Comparison of ENCODE assay signal across 20 cellular contexts in genomic region chr1:67451815-67452214, GRCh38. TPM values are rescaled to one million over a fixed set of nuclear protein-coding genes. Genes with fewer than 3 reads are reported as not detected.
A peak's percentile ranks its signal among the peaks of the same experiment; 100 is the strongest.
DNase-seq lines count a peak whose midpoint lies in the region; ATAC-seq and TF ChIP-seq lines count a peak whose summit lies in the region.
"Had no signal": no experiment of that assay in that cellular context is flagged by ENCODE, and none has a peak within 500 bp of the region (broad histone marks: within the 10 kb centered on the region; RNA-seq: fewer than 3 reads in every experiment).

No MANE protein-coding gene starts in this region.

- no peaks in the 10 kb centered on the region for H3K9me2 ChIP-seq in SK-N-SH

- H3F3A ChIP-seq in SK-N-SH (replicated peaks; ENCODE audit: insufficient read depth) = no peaks in the 10 kb centered on the region

- TF ChIP-seq RAD21 in SK-N-SH (IDR thresholded peaks at IDR 0.05; ENCODE audit: low read length) = no peak

- no peaks in the 10 kb centered on the region for H3K9me3 ChIP-seq in SK-N-SH
- no peaks in the 10 kb centered on the region for H3K9me3 ChIP-seq in parathyroid adenoma (ENCODE audit: control insufficient read depth, low read length)
- no peaks in the 10 kb centered on the region for H3K9me3 ChIP-seq in upper lobe of right lung
- H3K9me3 ChIP-seq: A549 had no signal

- TF ChIP-seq CTCF in SK-N-SH (IDR thresholded peaks at IDR 0.05) (no peak), parathyroid adenoma (IDR thresholded peaks at IDR 0.05) (no peak), upper lobe of right lung (IDR thresholded peaks at IDR 0.05) (no peak)

- H3K36me3 ChIP-seq in SK-N-SH (replicated peaks in 1 of 2; ENCODE audit: control insufficient read depth in 1 of 2, insufficient read depth in 2 of 2, low read length in 1 of 2) (no peaks in the 10 kb centered on the region), parathyroid adenoma (ENCODE audit: control insufficient read depth, insufficient read depth, low read length) (no peaks in the 10 kb centered on the region), upper lobe of right lung (no peaks in the 10 kb centered on the region)

- no peaks in the 10 kb centered on the region for H3K4me1 ChIP-seq in SK-N-SH (ENCODE audit: control insufficient read depth in 1 of 2, insufficient read depth in 2 of 2, low read depth in 1 of 2, low read length in 1 of 2)
- peaks cover 5% of the 10 kb centered on the region for H3K4me1 ChIP-seq in parathyroid adenoma
- peaks cover 5% of the 10 kb centered on the region for H3K4me1 ChIP-seq in upper lobe of right lung
- H3K4me1 ChIP-seq: A549 had no signal

- H3K27me3 ChIP-seq in SK-N-SH (ENCODE audit: insufficient read depth) (no peaks in the 10 kb centered on the region), parathyroid adenoma (ENCODE audit: control insufficient read depth, insufficient read depth, low read length) (no peaks in the 10 kb centered on the region), upper lobe of right lung (no peaks in the 10 kb centered on the region)

- no peak overlapping the region for H2AFZ ChIP-seq in SK-N-SH (ENCODE audit: low read depth)
- H2AFZ ChIP-seq in parathyroid adenoma = peak overlapping the region; percentile 64
- H2AFZ ChIP-seq: GM23248 had no signal

- ATAC-seq in SK-N-SH treated with all-trans-retinoic acid at 6 μM for 48 hours (no peak), upper lobe of right lung (no peak)
- ATAC-seq: A549, HCT116 had no signal

- no peak overlapping the region for H3K9ac ChIP-seq in SK-N-SH
- no peak overlapping the region for H3K9ac ChIP-seq in parathyroid adenoma
- H3K9ac ChIP-seq: GM23248 had no signal

- CTCF ChIA-PET in SK-N-SH (lab: Yijun Ruan, JAX) = interaction anchor here (0.9 kb wide), 1 partner anchor 9 kb away, joined by 3 read pairs; no protein-coding TSS in a partner anchor

- WGBS in SK-N-SH (ENCODE audit: low lambda C conversion rate) = 58% methylated on average over 2 of the region's 2 CpGs

- TF ChIP-seq EP300 in SK-N-SH (IDR thresholded peaks at IDR 0.05; ENCODE audit: borderline replicate concordance in 1 of 2, low read depth in 1 of 2, low read length in 1 of 2) = no peak

- H3K4me2 ChIP-seq in SK-N-SH (no peak overlapping the region), parathyroid adenoma (ENCODE audit: low read length) (peak overlapping the region; percentile 25)
- H3K4me2 ChIP-seq: A549 had no signal

- no peak overlapping the region for H3K27ac ChIP-seq in SK-N-SH (ENCODE audit: low read depth in 2 of 2, low read length in 1 of 2)
- H3K27ac ChIP-seq in parathyroid adenoma = peak overlapping the region; percentile 85
- no peak overlapping the region for H3K27ac ChIP-seq in upper lobe of right lung
- H3K27ac ChIP-seq: A549, GM23248 had no signal

- POLR2A ChIA-PET in SK-N-SH (lab: Yijun Ruan, JAX) = no interaction called here

- H4K20me1 ChIP-seq in SK-N-SH (ENCODE audit: insufficient read depth) = no peaks in the 10 kb centered on the region

- intact Hi-C loops in upper lobe of right lung (cut with DNase I) = no loop called here

- H3K79me2 ChIP-seq in SK-N-SH (ENCODE audit: insufficient read depth) = no peaks in the 10 kb centered on the region
- H3K79me2 ChIP-seq in parathyroid adenoma = no peaks in the 10 kb centered on the region

- H3K4me3 ChIP-seq in SK-N-SH (ENCODE audit: low read depth in 2 of 2, low read length in 1 of 2) = no peak overlapping the region
- H3K4me3 ChIP-seq in parathyroid adenoma (ENCODE audit: low read depth, low read length) = peak overlapping the region; percentile 25
- H3K4me3 ChIP-seq in upper lobe of right lung = no peak overlapping the region
- H3K4me3 ChIP-seq: A549, GM23248 had no signal

- DNase-seq in SK-N-SH (no peak), amniotic epithelial cell (ENCODE audit: low read depth) (peak; percentile 29), GF-D8 (lab: John Stamatoyannopoulos, UW) (no peak), occipital lobe (lab: John Stamatoyannopoulos, UW) (no peak), upper lobe of right lung (no peak)
- DNase-seq: 8988T; ACHN; AML-193; C1 segment of cervical spinal cord; Calu3; CD4-positive, alpha-beta memory T cell; COR-L47; DMS53; DMS79 treated with DMSO at 0.1 percent for 48 hours; GM23248; H9 had no signal

TF ChIP-seq in SK-N-SH, 30 proteins besides CTCF, POLR2A, EP300 and RAD21:
- TF ChIP-seq SMC3 (IDR thresholded peaks at IDR 0.05; ENCODE audit: low read depth, low read length) (no peak), GATA2 (CRISPR knock-in tag; IDR thresholded peaks at IDR 0.05) (0 out of 2 replicates have a peak, but pooled peaks have one; percentile 25), JUND (IDR thresholded peaks at IDR 0.05) (no peak)

TF ChIP-seq in SK-N-SH treated with all-trans-retinoic acid at 6 μM for 48 hours, 23 proteins besides CTCF, POLR2A, EP300 and RAD21:
- TF ChIP-seq ESRRG (CRISPR knock-in tag; IDR thresholded peaks at IDR 0.05) (no peak), ZFP3 (CRISPR knock-in tag; IDR thresholded peaks at IDR 0.05) (no peak), SNAI2 (CRISPR knock-in tag; IDR thresholded peaks at IDR 0.05) (no peak), CSDC2 (CRISPR knock-in tag; IDR thresholded peaks at IDR 0.05) (no peak), BACH2 (CRISPR knock-in tag; IDR thresholded peaks at IDR 0.05; ENCODE audit: borderline replicate concordance) (no peak), GLIS3 (CRISPR knock-in tag; IDR thresholded peaks at IDR 0.05) (no peak), POU6F1 (CRISPR knock-in tag; IDR thresholded peaks at IDR 0.05; ENCODE audit: borderline replicate concordance, low read depth) (no peak), ZNF8 (CRISPR knock-in tag; IDR thresholded peaks at IDR 0.05) (no peak), TOX (CRISPR knock-in tag; IDR thresholded peaks at IDR 0.05; ENCODE audit: borderline replicate concordance) (no peak), CSRNP3 (CRISPR knock-in tag; IDR thresholded peaks at IDR 0.05) (no peak), PPARA (CRISPR knock-in tag; IDR thresholded peaks at IDR 0.05; ENCODE audit: borderline replicate concordance) (no peak)

RNA-seq across cellular contexts. Expression of gene SERBP1, which starts 21.6 kb away (rescaled TPM):
- 177 and 194 TPM in 2 replicates for polyA plus RNA-seq in SK-N-SH (2012; rRNA removed)
- 231 and 292 TPM in 2 replicates for polyA plus RNA-seq in SK-N-SH (2012; cell fraction: cytosol; rRNA removed)
- polyA plus RNA-seq in SK-N-SH (2012; cell fraction: nucleus; rRNA removed) = 57.3 and 82.9 TPM in 2 replicates
- total RNA-seq in occipital lobe (188 TPM), upper lobe of right lung (137 TPM)
